16 cellular contexts compared by ENCODE assay signal in the genomic region with DNA sequence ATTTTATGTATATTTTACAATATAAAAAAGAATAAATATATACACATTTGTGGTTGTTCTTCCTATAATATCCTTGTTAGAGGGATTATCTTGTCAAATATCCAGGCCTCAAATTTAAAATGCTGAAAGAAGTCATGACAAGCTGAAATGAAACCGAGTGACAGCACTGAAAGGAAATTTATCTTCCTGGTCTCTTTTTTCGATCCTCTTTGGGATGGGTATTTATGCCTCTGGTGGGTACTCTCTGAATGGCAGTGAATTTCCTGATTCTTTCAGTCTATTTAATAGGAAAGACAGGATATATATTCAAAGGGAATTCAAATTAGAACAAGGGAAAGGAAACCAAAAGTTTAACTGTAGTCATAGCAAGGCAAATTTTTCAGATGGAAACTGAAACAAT.
DNase-seq lines count a peak whose midpoint lies in the region; ATAC-seq, FAIRE-seq and TF ChIP-seq lines count a peak whose summit lies in the region.
"Had no signal": no experiment of that assay in that cellular context is flagged by ENCODE, and none has a peak within 500 bp of the region (broad histone marks: within the 10 kb centered on the region; RNA-seq: fewer than 3 reads in every experiment).

No MANE protein-coding gene starts in this region.

- ATAC-seq in right lobe of liver, result no peak
- ATAC-seq: Panc1 had no signal

- intact Hi-C loops in right lobe of liver (cut with DNase I), result no loop called here

- H3K4me3 Mint-ChIP-seq in astrocyte (ENCODE audit: unreplicated experiment), result no peak overlapping the region
- H3K4me3 Mint-ChIP-seq: CD4-positive, alpha-beta T cell; IgD-negative memory B cell had no signal

- no peaks in the 10 kb centered on the region for H3K36me3 ChIP-seq in astrocyte (ENCODE audit: insufficient read depth, low read length)
- H3K36me3 ChIP-seq in osteoblast (ENCODE audit: insufficient read depth, low read length), result no peaks in the 10 kb centered on the region
- no peaks in the 10 kb centered on the region for H3K36me3 ChIP-seq in right lobe of liver
- H3K36me3 ChIP-seq: HAP-1 had no signal

- TF ChIP-seq POLR2A in right lobe of liver (IDR thresholded peaks at IDR 0.05), result no peak

- H3K4me1 Mint-ChIP-seq in astrocyte (ENCODE audit: low read depth, unreplicated experiment), result peaks cover 12% of the 10 kb centered on the region

- H3K9me3 ChIP-seq in astrocyte (ENCODE audit: insufficient read depth, low read depth, low read length) (no peaks in the 10 kb centered on the region), osteoblast (ENCODE audit: low read depth, low read length) (no peaks in the 10 kb centered on the region), right lobe of liver (no peaks in the 10 kb centered on the region)
- H3K9me3 ChIP-seq: HAP-1 had no signal

- no peaks in the 10 kb centered on the region for H3K36me3 Mint-ChIP-seq in astrocyte (ENCODE audit: low read depth, unreplicated experiment)

- H3K27me3 ChIP-seq in astrocyte (ENCODE audit: insufficient read depth, low read length) (no peaks in the 10 kb centered on the region), osteoblast (ENCODE audit: insufficient read depth, low read length) (no peaks in the 10 kb centered on the region), right lobe of liver (no peaks in the 10 kb centered on the region)

- H3K79me2 ChIP-seq in astrocyte (ENCODE audit: insufficient read depth, low read length) (no peaks in the 10 kb centered on the region), osteoblast (ENCODE audit: insufficient read depth, low read length) (no peaks in the 10 kb centered on the region)

- H4K20me1 ChIP-seq in astrocyte (ENCODE audit: insufficient read depth, low read length), result no peaks in the 10 kb centered on the region
- H4K20me1 ChIP-seq in osteoblast (ENCODE audit: insufficient read depth, low read length), result no peaks in the 10 kb centered on the region

- H2AFZ ChIP-seq in astrocyte (ENCODE audit: low read depth, low read length), result no peak overlapping the region
- no peak overlapping the region for H2AFZ ChIP-seq in osteoblast (ENCODE audit: low read length)

- H3K4me3 ChIP-seq in astrocyte (ENCODE audit: insufficient read depth, low read depth, low read length) (no peak overlapping the region), osteoblast (ENCODE audit: insufficient read depth, low read length) (no peak overlapping the region), right lobe of liver (no peak overlapping the region)
- H3K4me3 ChIP-seq: HAP-1 had no signal

- H3K27ac ChIP-seq in astrocyte (ENCODE audit: low read depth, low read length) (no peak overlapping the region), osteoblast (ENCODE audit: low read depth, low read length) (no peak overlapping the region), right lobe of liver (no peak overlapping the region)

- DNase-seq in ELR (ENCODE audit: low read depth), result peak; percentile 28
- peak; percentile 13 for DNase-seq in HT1080 (ENCODE audit: low read depth)
- no peak for DNase-seq in astrocyte (ENCODE audit: low read depth)
- DNase-seq in osteoblast (ENCODE audit: insufficient read length, low spot score, missing footprints), result no peak
- DNase-seq in right lobe of liver, result no peak
- DNase-seq in AG08396 (ENCODE audit: low spot score), result no peak
- no peak for DNase-seq in NCI-H748 treated with DMSO at 0.1 percent for 48 hours (lab: John Stamatoyannopoulos, UW)
- DNase-seq: CD4-positive, alpha-beta T cell; NCI-H1436; NCI-H2081; NCI-H226; NCI-H526 treated with DMSO at 0.1 percent for 48 hours; Right ventricle myocardium superior had no signal

- H3K9me3 Mint-ChIP-seq in astrocyte (ENCODE audit: unreplicated experiment), result peaks cover 8% of the 10 kb centered on the region

- 70% methylated on average over 2 of the region's 2 CpGs for WGBS in right lobe of liver (ENCODE audit: insufficient coverage, low coverage, low lambda C conversion rate, missing lambda C conversion rate)

- FAIRE-seq in astrocyte (lab: Jason Lieb, UNC), result no peak

- H3K4me2 ChIP-seq in astrocyte (ENCODE audit: low read length) (no peak overlapping the region), osteoblast (ENCODE audit: insufficient read depth, low read length) (no peak overlapping the region)

- H3K9ac ChIP-seq in astrocyte (ENCODE audit: low read length), result no peak overlapping the region

- no peaks in the 10 kb centered on the region for H3K27me3 Mint-ChIP-seq in astrocyte (ENCODE audit: low read depth, unreplicated experiment)
- H3K27me3 Mint-ChIP-seq: CD4-positive, alpha-beta T cell; IgD-negative memory B cell had no signal

- H3K27ac Mint-ChIP-seq in astrocyte (ENCODE audit: unreplicated experiment), result no peak overlapping the region
- H3K27ac Mint-ChIP-seq: CD4-positive, alpha-beta T cell; IgD-negative memory B cell had no signal

- no peaks in the 10 kb centered on the region for H3K4me1 ChIP-seq in astrocyte (ENCODE audit: insufficient read depth, low read length)
- no peaks in the 10 kb centered on the region for H3K4me1 ChIP-seq in osteoblast (ENCODE audit: insufficient read depth, low read length)
- no peaks in the 10 kb centered on the region for H3K4me1 ChIP-seq in right lobe of liver
- H3K4me1 ChIP-seq: HAP-1 had no signal

- TF ChIP-seq CTCF in astrocyte (IDR thresholded peaks at IDR 0.05; ENCODE audit: insufficient read depth, low read depth, low read length) (peak; percentile 4), osteoblast (IDR thresholded peaks at IDR 0.05; ENCODE audit: extremely low read depth, low read depth, low read length) (peak; percentile 30), right lobe of liver (IDR thresholded peaks at IDR 0.05) (no peak)

Comparison
In these comparisons a context has a peak if more than half of its experiments do, and no peak if none do; other contexts are left out.
1. DNase-seq: peak in ELR (single experiment) and HT1080 (single experiment); none in astrocyte (single experiment), osteoblast (single experiment), right lobe of liver (0 of 3), AG08396 (single experiment) and NCI-H748 treated with DMSO at 0.1 percent for 48 hours (single experiment).
2. CTCF ChIP-seq: peak in astrocyte (single experiment) and osteoblast (single experiment); none in right lobe of liver (0 of 4).